Comparison of ENCODE assay signal across 14 cellular contexts in the genomic region with DNA sequence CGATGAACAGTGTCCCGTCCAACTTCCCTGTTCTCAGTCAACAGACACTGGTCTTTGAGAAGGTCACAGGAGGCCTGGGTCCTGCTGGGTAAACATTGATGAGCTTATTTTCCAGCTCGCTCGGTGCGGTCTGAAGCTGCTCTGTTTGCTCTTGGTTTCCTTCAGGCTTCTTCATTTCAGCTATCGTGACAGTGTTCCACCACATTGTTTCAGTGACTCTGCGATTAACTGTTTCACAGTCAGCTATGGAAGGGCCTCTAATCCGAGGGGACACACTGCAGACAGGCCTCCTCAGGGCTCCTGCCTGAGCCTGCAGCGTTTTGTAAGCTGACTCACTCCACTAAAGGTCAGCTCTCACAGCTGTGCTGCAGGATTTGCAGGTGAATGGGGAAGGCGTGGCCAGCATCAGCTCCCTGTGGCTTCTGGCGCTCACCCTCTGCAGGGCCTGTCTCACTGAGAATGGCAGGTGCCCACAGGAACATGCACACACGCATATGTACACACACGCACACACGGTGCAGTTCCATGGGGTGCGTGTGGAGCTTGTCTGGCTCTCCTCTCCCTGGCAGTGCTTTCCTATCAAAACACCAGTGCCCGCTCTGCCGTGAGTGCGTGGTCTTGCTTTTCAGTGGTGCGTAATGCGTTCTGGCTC.
A peak's percentile ranks its signal among the peaks of the same experiment; 100 is the strongest.
DNase-seq lines count a peak whose midpoint lies in the region; ATAC-seq and TF ChIP-seq lines count a peak whose summit lies in the region.
"Had no signal": no experiment of that assay in that cellular context is flagged by ENCODE, and none has a peak within 500 bp of the region (broad histone marks: within the 10 kb centered on the region; RNA-seq: fewer than 3 reads in every experiment).

No MANE protein-coding gene starts in this region.

- intact Hi-C loops in sciatic nerve (cut with DNase I): no loop called here

- H3K9me3 ChIP-seq in hepatocyte (ENCODE audit: low read depth) (no peaks in the 10 kb centered on the region), Karpas-422 (ENCODE audit: low read length) (peaks cover 7% of the 10 kb centered on the region; the same call in 1 of the 2 replicates)
- H3K9me3 ChIP-seq: body of pancreas, Peyer's patch had no signal

- H4K20me1 ChIP-seq in hepatocyte (ENCODE audit: insufficient read depth, poor library complexity, severe bottlenecking) (no peaks in the 10 kb centered on the region), Karpas-422 (ENCODE audit: insufficient read depth, low read depth, low read length) (no peaks in the 10 kb centered on the region)

- H3K4me3 ChIP-seq in hepatocyte: no peak overlapping the region
- no peak overlapping the region for H3K4me3 ChIP-seq in Karpas-422 (ENCODE audit: low read length)
- H3K4me3 ChIP-seq: body of pancreas, Peyer's patch had no signal

- no peak for TF ChIP-seq CTCF in hepatocyte (IDR thresholded peaks at IDR 0.05; ENCODE audit: poor library complexity)

- 48% methylated on average over 20 of the region's 20 CpGs for WGBS in hepatocyte (ENCODE audit: low lambda C conversion rate, missing lambda C conversion rate)

- H3K9me2 ChIP-seq in hepatocyte (replicated peaks; ENCODE audit: insufficient read depth): no peaks in the 10 kb centered on the region
- H3K9me2 ChIP-seq in Karpas-422 (replicated peaks; ENCODE audit: insufficient read depth, low read length): no peaks in the 10 kb centered on the region

- peak overlapping the region; percentile 47 for H3K4me2 ChIP-seq in hepatocyte
- H3K4me2 ChIP-seq in Karpas-422 (ENCODE audit: low read depth, low read length, poor library complexity, severe bottlenecking): no peak overlapping the region

- H3K27me3 ChIP-seq in hepatocyte (no peaks in the 10 kb centered on the region), Karpas-422 (ENCODE audit: low read length) (no peaks in the 10 kb centered on the region)
- H3K27me3 ChIP-seq: body of pancreas, Peyer's patch had no signal

- H3K79me2 ChIP-seq in hepatocyte (no peaks in the 10 kb centered on the region), Karpas-422 (ENCODE audit: low read length) (no peaks in the 10 kb centered on the region)

- H3K4me1 ChIP-seq in hepatocyte (ENCODE audit: insufficient read depth) (peaks cover 9% of the 10 kb centered on the region), Karpas-422 (ENCODE audit: low read length) (peaks cover 9% of the 10 kb centered on the region)
- H3K4me1 ChIP-seq: Peyer's patch had no signal

- H3K27ac ChIP-seq in hepatocyte: peak overlapping the region; percentile 70
- H3K27ac ChIP-seq in Karpas-422 (ENCODE audit: low read length): no peak overlapping the region
- H3K27ac ChIP-seq: 22Rv1, Peyer's patch had no signal

- H3K36me3 ChIP-seq in hepatocyte (replicated peaks; ENCODE audit: insufficient read depth, low read depth) (no peaks in the 10 kb centered on the region), Karpas-422 (ENCODE audit: insufficient read depth, low read length) (no peaks in the 10 kb centered on the region)
- H3K36me3 ChIP-seq: Peyer's patch had no signal

- DNase-seq in NCI-H2081 (lab: John Stamatoyannopoulos, UW): peak; percentile 52 to 78
- no peak for DNase-seq in NCI-H2081 treated with DMSO at 0.1 percent for 48 hours (lab: John Stamatoyannopoulos, UW)
- peak; percentile 99 for DNase-seq in NCI-H69 (lab: John Stamatoyannopoulos, UW)
- peak; percentile 67 for DNase-seq in hepatocyte (ENCODE audit: low spot score)
- DNase-seq in sciatic nerve (ENCODE audit: low spot score): peak; percentile 41
- no peak for DNase-seq in SKM-1 (lab: John Stamatoyannopoulos, UW; ENCODE audit: unreplicated experiment)
- DNase-seq in Karpas-422: no peak
- no peak for DNase-seq in mesenteric fat pad (ENCODE audit: low spot score)
- DNase-seq: activated T-cell treated with anti-CD3 and anti-CD28 coated beads, Interleukin-2, amount 50 U/mL, for 1 hour; body of pancreas; nucleus accumbens; stimulated activated naive CD4-positive, alpha-beta T cell had no signal

- ATAC-seq in sciatic nerve: no peak
- ATAC-seq: body of pancreas had no signal

- no peak overlapping the region for H3K9ac ChIP-seq in Karpas-422 (ENCODE audit: low read length)

- H2AFZ ChIP-seq in hepatocyte: no peak overlapping the region
- H2AFZ ChIP-seq in Karpas-422 (ENCODE audit: low read length): no peak overlapping the region

Comparison
In these comparisons a context has a peak if more than half of its experiments do, and no peak if none do; other contexts are left out.
1. DNase-seq: peak in NCI-H2081 (2 of 2), NCI-H69 (single experiment), hepatocyte (single experiment) and sciatic nerve (single experiment); none in NCI-H2081 treated with DMSO at 0.1 percent for 48 hours (single experiment), SKM-1 (single experiment), Karpas-422 (single experiment) and mesenteric fat pad (single experiment).